Comparison of ENCODE assay signal across 20 cellular contexts in genomic region chr4:81142744-81143143, GRCh38.
DNase-seq lines count a peak whose midpoint lies in the region; ATAC-seq and TF ChIP-seq lines count a peak whose summit lies in the region.
"Had no signal": no experiment of that assay in that cellular context is flagged by ENCODE, and none has a peak within 500 bp of the region (broad histone marks: within the 10 kb centered on the region; RNA-seq: fewer than 3 reads in every experiment).

No MANE protein-coding gene starts in this region.

- TF ChIP-seq POLR2A in transverse colon (IDR thresholded peaks at IDR 0.05) = no peak

- CTCF ChIA-PET in activated CD4-positive, alpha-beta memory T cell treated with anti-CD3 and anti-CD28 coated beads, Interleukin-2, amount 10 ng/mL, durations not matched to agents 7 days and 5 days (lab: Charles Lee) = no interaction called here

- peaks cover 0 to 12% (median 5%) of the 10 kb centered on the region in 4 donors for H3K4me1 ChIP-seq in transverse colon

- POLR2A ChIA-PET in activated CD4-positive, alpha-beta memory T cell treated with anti-CD3 and anti-CD28 coated beads, Interleukin-2, amount 10 ng/mL, durations not matched to agents 7 days and 5 days (lab: Charles Lee) = no interaction called here

- no peaks in the 10 kb centered on the region for H3K36me3 ChIP-seq in transverse colon
- H3K36me3 ChIP-seq: WERI-Rb-1 had no signal

- no peaks in the 10 kb centered on the region for H3K36me3 Mint-ChIP-seq in activated CD4-positive, alpha-beta memory T cell treated with anti-CD3 and anti-CD28 coated beads, Interleukin-2, amount 10 ng/mL, durations not matched to agents 7 days and 5 days (ENCODE audit: low read depth)
- H3K36me3 Mint-ChIP-seq: activated naive CD8-positive, alpha-beta T cell treated with anti-CD3 and anti-CD28 coated beads, Interleukin-2, amount 10 ng/mL, durations not matched to agents 7 days and 5 days; immature natural killer cell had no signal

- no peak for TF ChIP-seq CTCF in transverse colon (IDR thresholded peaks at IDR 0.05)

- H3K9me3 ChIP-seq in transverse colon = no peaks in the 10 kb centered on the region

- 18 to 40% methylated on average over 3 to 7 of the region's 7 CpGs for WGBS in transverse colon (ENCODE audit: low coverage in 1 of 2), 2 donors

- H3K27me3 Mint-ChIP-seq in activated CD4-positive, alpha-beta memory T cell treated with anti-CD3 and anti-CD28 coated beads, Interleukin-2, amount 10 ng/mL, durations not matched to agents 7 days and 5 days = no peaks in the 10 kb centered on the region
- H3K27me3 Mint-ChIP-seq: stimulated activated naive CD8-positive, alpha-beta T cell treated with anti-CD3 and anti-CD28 coated beads, Interleukin-15, Interleukin-2, amounts not matched to agents 100 ng/mL and 50 ng/mL, for 24 hours had no signal

- DNase-seq in NCI-H1105 treated with DMSO at 0.1 percent for 48 hours (lab: John Stamatoyannopoulos, UW) (peak; percentile 23), NCI-H1105 (lab: John Stamatoyannopoulos, UW) (no peak), RPMI8226 (peak; percentile 23), fibroblast of the conjunctiva (ENCODE audit: low read depth) (peak; percentile 43), transverse colon (peak; percentile 56), NCI-H2196 (lab: John Stamatoyannopoulos, UW; ENCODE audit: unreplicated experiment) (no peak)
- no peak for DNase-seq in activated CD4-positive, alpha-beta memory T cell treated with anti-CD3 and anti-CD28 coated beads, Interleukin-2, amount 10 ng/mL, durations not matched to agents 7 days and 5 days
- DNase-seq: activated CD8-positive, alpha-beta T cell treated with anti-CD3 and anti-CD28 coated beads, Interleukin-2, amount 10 ng/mL, durations not matched to agents 7 days and 5 days; activated naive CD8-positive, alpha-beta T cell treated with anti-CD3 and anti-CD28 coated beads, Interleukin-2, amount 10 ng/mL, durations not matched to agents 7 days and 5 days; CD4-positive, alpha-beta memory T cell; cerebellar nuclear complex; GOT3; immature natural killer cell; NCI-H187 treated with DMSO at 0.1 percent for 48 hours; NCI-H526; stimulated activated CD4-positive, alpha-beta T cell treated with anti-CD3 and anti-CD28 coated beads, Interleukin-15, amount 100 ng/mL, for 24 hours; WERI-Rb-1 had no signal

- no peak overlapping the region for H3K4me3 ChIP-seq in transverse colon

- ATAC-seq in HG02973 (IDR thresholded peaks at IDR 0.05; ENCODE audit: unreplicated experiment) = no peak
- ATAC-seq: activated CD8-positive, alpha-beta T cell treated with anti-CD3 and anti-CD28 coated beads, Interleukin-2, amount 10 ng/mL, durations not matched to agents 7 days and 5 days had no signal

- no peak overlapping the region for H3K4me3 Mint-ChIP-seq in activated CD4-positive, alpha-beta memory T cell treated with anti-CD3 and anti-CD28 coated beads, Interleukin-2, amount 10 ng/mL, durations not matched to agents 7 days and 5 days
- H3K4me3 Mint-ChIP-seq: activated CD8-positive, alpha-beta T cell treated with anti-CD3 and anti-CD28 coated beads, Interleukin-2, amount 10 ng/mL, durations not matched to agents 7 days and 5 days; activated naive CD8-positive, alpha-beta T cell treated with anti-CD3 and anti-CD28 coated beads, Interleukin-2, amount 10 ng/mL, durations not matched to agents 7 days and 5 days; CD4-positive, alpha-beta memory T cell; immature natural killer cell; nephron; stimulated activated naive CD8-positive, alpha-beta T cell treated with anti-CD3 and anti-CD28 coated beads, Interleukin-15, Interleukin-2, amounts not matched to agents 100 ng/mL and 50 ng/mL, for 24 hours had no signal

- H3K9me3 Mint-ChIP-seq in activated CD4-positive, alpha-beta memory T cell treated with anti-CD3 and anti-CD28 coated beads, Interleukin-2, amount 10 ng/mL, durations not matched to agents 7 days and 5 days = no peaks in the 10 kb centered on the region
- H3K9me3 Mint-ChIP-seq: activated naive CD8-positive, alpha-beta T cell treated with anti-CD3 and anti-CD28 coated beads, Interleukin-2, amount 10 ng/mL, durations not matched to agents 7 days and 5 days; CD4-positive, alpha-beta memory T cell; nephron; stimulated activated naive CD8-positive, alpha-beta T cell treated with anti-CD3 and anti-CD28 coated beads, Interleukin-15, Interleukin-2, amounts not matched to agents 100 ng/mL and 50 ng/mL, for 24 hours had no signal

- H3K4me1 Mint-ChIP-seq in activated CD4-positive, alpha-beta memory T cell treated with anti-CD3 and anti-CD28 coated beads, Interleukin-2, amount 10 ng/mL, durations not matched to agents 7 days and 5 days = no peaks in the 10 kb centered on the region
- H3K4me1 Mint-ChIP-seq: activated naive CD8-positive, alpha-beta T cell treated with anti-CD3 and anti-CD28 coated beads, Interleukin-2, amount 10 ng/mL, durations not matched to agents 7 days and 5 days; CD4-positive, alpha-beta memory T cell; immature natural killer cell had no signal

- in situ Hi-C loops in transverse colon (cut with MboI; ENCODE audit: low pct_ligation_motif_present in 1 of 4, low pct_unique_long_range_greater_than_20kb in 1 of 4, low sequenced_read_pairs in 3 of 4) = no loop called here

- H3K27ac ChIP-seq in transverse colon = peak overlapping the region in 2 of 4 donors; percentile 22 to 53
- H3K27ac ChIP-seq: WERI-Rb-1 had no signal

- intact Hi-C loops in transverse colon (cut with DNase I; ENCODE audit: low total_unique reads) = loop anchor here (5.0 kb wide), 1 partner anchor 1545 kb away; no protein-coding TSS in a partner anchor

- TF ChIP-seq EP300 in transverse colon (IDR thresholded peaks at IDR 0.05; ENCODE audit: low read depth) = no peak

- H3K27ac Mint-ChIP-seq in activated CD4-positive, alpha-beta memory T cell treated with anti-CD3 and anti-CD28 coated beads, Interleukin-2, amount 10 ng/mL, durations not matched to agents 7 days and 5 days = no peak overlapping the region
- H3K27ac Mint-ChIP-seq: activated CD8-positive, alpha-beta T cell treated with anti-CD3 and anti-CD28 coated beads, Interleukin-2, amount 10 ng/mL, durations not matched to agents 7 days and 5 days; activated naive CD8-positive, alpha-beta T cell treated with anti-CD3 and anti-CD28 coated beads, Interleukin-2, amount 10 ng/mL, durations not matched to agents 7 days and 5 days; CD4-positive, alpha-beta memory T cell; immature natural killer cell; stimulated activated naive CD8-positive, alpha-beta T cell treated with anti-CD3 and anti-CD28 coated beads, Interleukin-15, Interleukin-2, amounts not matched to agents 100 ng/mL and 50 ng/mL, for 24 hours had no signal

- no peaks in the 10 kb centered on the region for H3K27me3 ChIP-seq in transverse colon

Comparison
In these comparisons a context has a peak if more than half of its experiments do, and no peak if none do; other contexts are left out.
1. DNase-seq: peak in NCI-H1105 treated with DMSO at 0.1 percent for 48 hours (single experiment), RPMI8226 (single experiment), fibroblast of the conjunctiva (single experiment) and transverse colon (single experiment); none in NCI-H1105 (single experiment), NCI-H2196 (single experiment) and activated CD4-positive, alpha-beta memory T cell treated with anti-CD3 and anti-CD28 coated beads, Interleukin-2, amount 10 ng/mL, durations not matched to agents 7 days and 5 days (single experiment).